ENCODE assay signal across 35 cellular contexts in genomic region chr10:130725474-130725970, GRCh38.
"Had no signal": no experiment of that assay in that cellular context is flagged by ENCODE, and none has a peak within 500 bp of the region (broad histone marks: within the 10 kb centered on the region; RNA-seq: fewer than 3 reads in every experiment).

No MANE protein-coding gene starts in this region.

- H3K4me1 ChIP-seq: Peyer's patch had no signal

- H3K9me3 ChIP-seq: MG63, Peyer's patch had no signal

- H3K4me3 ChIP-seq: cardiac muscle cell, MG63, Peyer's patch had no signal

- DNase-seq: activated CD4-positive, alpha-beta memory T cell treated with anti-CD3 and anti-CD28 coated beads, Interleukin-2, amount 10 ng/mL, durations not matched to agents 7 days and 5 days; activated CD4-positive, alpha-beta T cell treated with anti-CD3 and anti-CD28 coated beads for 1 hour; activated CD4-positive, alpha-beta T cell treated with anti-CD3 and anti-CD28 coated beads for 48 hours; activated CD4-positive, CD25-positive, alpha-beta regulatory T cell; activated CD8-positive, alpha-beta memory T cell treated with anti-CD3 and anti-CD28 coated beads for 24 hours; activated effector memory CD4-positive, alpha-beta T cell treated with anti-CD3 and anti-CD28 coated beads, Interleukin-2, amount 50 U/mL, for 16 hours; activated naive CD4-positive, alpha-beta T cell; activated naive CD4-positive, alpha-beta T cell treated with anti-CD3 and anti-CD28 coated beads, Interleukin-2, amount 50 U/mL, for 16 hours; activated naive CD8-positive, alpha-beta T cell treated with anti-CD3 and anti-CD28 coated beads for 36 hours; activated T-cell treated with anti-CD3 and anti-CD28 coated beads, Interleukin-2, amount 50 U/mL, for 1 hour; activated T-cell treated with anti-CD3 and anti-CD28 coated beads, Interleukin-2, amount 50 U/mL, for 72 hours; amniotic stem cell; Karpas-422; MG63; NCI-H1048; NCI-H1436; NCI-H1694; NCI-H1930; NCI-H2081 treated with DMSO at 0.1 percent for 48 hours; NCI-H2171; NCI-H510A; NCI-H526; NCI-H748 treated with DMSO at 0.1 percent for 48 hours; NK-92 treated with Interleukin-12 subunit alpha and Interleukin-12 subunit beta, amount 100 ng/mL, for 24 hours; PC-3; SIG-M5; T-cell; T-helper 17 cell; WERI-Rb-1 had no signal

- H3K27ac ChIP-seq: cardiac muscle cell, Peyer's patch, RWPE1, WERI-Rb-1 had no signal

- ATAC-seq: activated T-cell treated with anti-CD3 and anti-CD28 coated beads, Interleukin-2, amount 50 U/mL, for 72 hours; activated T-helper 17 cell treated with anti-CD3 and anti-CD28 coated beads, Interleukin-2, amount 50 U/mL, for 72 hours; PC-3; Right ventricle myocardium inferior; SK-N-SH treated with all-trans-retinoic acid at 6 μM for 48 hours; T-cell; T-helper 17 cell had no signal

- H3K36me3 ChIP-seq: cardiac muscle cell, MG63, Peyer's patch, WERI-Rb-1 had no signal

- H3K27me3 ChIP-seq: cardiac muscle cell, MG63, Peyer's patch had no signal
